2 cellular contexts compared by ENCODE assay signal in the genomic region with DNA sequence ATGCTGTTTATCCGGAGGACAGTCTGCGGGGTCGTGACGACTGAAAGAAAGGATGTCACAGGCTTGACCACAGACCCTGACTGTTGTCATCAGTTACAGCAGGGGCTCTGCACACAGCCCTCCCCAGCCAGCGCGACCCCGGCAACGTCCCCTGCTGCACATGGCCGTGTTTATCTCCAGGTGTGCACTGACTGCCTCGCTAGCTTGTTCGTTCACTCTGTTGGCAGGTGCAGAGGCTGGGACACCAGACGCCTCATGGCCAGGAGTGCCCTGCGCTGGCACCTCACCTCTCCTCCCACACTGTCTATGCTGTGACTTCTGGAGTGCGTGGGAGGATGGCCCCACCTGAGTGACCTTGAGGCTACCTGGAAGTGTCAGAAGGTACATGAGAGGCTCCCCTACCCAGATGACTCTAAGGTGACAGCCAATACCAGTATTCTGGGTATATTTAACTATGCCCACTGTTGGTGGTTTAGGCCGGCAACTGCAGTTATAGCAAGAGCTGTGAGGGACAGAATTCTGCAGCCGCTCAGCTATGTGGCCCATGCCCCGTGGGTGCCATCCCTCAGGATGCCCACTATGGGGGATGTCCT.
TF ChIP-seq lines count a peak whose summit lies in the region.

No MANE protein-coding gene starts in this region.

TF ChIP-seq in SK-N-SH, 30 proteins besides CTCF, POLR2A, EP300 and RAD21:
- 0 out of 2 replicates have a peak, but pooled peaks have one; percentile 0 for TF ChIP-seq ELF1 (IDR thresholded peaks at IDR 0.05)
- TF ChIP-seq TEAD4 (IDR thresholded peaks at IDR 0.05; ENCODE audit: borderline replicate concordance, insufficient read depth), result no peak
TF ChIP-seq in SK-N-SH: peak in this region for 1.

TF ChIP-seq in SK-N-SH treated with all-trans-retinoic acid at 6 μM for 48 hours, 23 proteins besides CTCF, POLR2A, EP300 and RAD21:
- TF ChIP-seq ZNF565 (CRISPR knock-in tag; conservative IDR thresholded peaks at IDR 0.05; ENCODE audit: low read depth) (no peak), ARNTL (CRISPR knock-in tag; IDR thresholded peaks at IDR 0.05; ENCODE audit: borderline replicate concordance, low read depth) (no peak), SNAI2 (CRISPR knock-in tag; IDR thresholded peaks at IDR 0.05) (no peak), ZC3H10 (CRISPR knock-in tag; IDR thresholded peaks at IDR 0.05) (no peak), RARB (CRISPR knock-in tag; IDR thresholded peaks at IDR 0.05) (no peak), CSDC2 (CRISPR knock-in tag; IDR thresholded peaks at IDR 0.05) (no peak), ESRRG (CRISPR knock-in tag; IDR thresholded peaks at IDR 0.05) (no peak), ZFP3 (CRISPR knock-in tag; IDR thresholded peaks at IDR 0.05) (no peak), ISL1 (CRISPR knock-in tag; IDR thresholded peaks at IDR 0.05) (no peak)
- TF ChIP-seq, protein P1, sequence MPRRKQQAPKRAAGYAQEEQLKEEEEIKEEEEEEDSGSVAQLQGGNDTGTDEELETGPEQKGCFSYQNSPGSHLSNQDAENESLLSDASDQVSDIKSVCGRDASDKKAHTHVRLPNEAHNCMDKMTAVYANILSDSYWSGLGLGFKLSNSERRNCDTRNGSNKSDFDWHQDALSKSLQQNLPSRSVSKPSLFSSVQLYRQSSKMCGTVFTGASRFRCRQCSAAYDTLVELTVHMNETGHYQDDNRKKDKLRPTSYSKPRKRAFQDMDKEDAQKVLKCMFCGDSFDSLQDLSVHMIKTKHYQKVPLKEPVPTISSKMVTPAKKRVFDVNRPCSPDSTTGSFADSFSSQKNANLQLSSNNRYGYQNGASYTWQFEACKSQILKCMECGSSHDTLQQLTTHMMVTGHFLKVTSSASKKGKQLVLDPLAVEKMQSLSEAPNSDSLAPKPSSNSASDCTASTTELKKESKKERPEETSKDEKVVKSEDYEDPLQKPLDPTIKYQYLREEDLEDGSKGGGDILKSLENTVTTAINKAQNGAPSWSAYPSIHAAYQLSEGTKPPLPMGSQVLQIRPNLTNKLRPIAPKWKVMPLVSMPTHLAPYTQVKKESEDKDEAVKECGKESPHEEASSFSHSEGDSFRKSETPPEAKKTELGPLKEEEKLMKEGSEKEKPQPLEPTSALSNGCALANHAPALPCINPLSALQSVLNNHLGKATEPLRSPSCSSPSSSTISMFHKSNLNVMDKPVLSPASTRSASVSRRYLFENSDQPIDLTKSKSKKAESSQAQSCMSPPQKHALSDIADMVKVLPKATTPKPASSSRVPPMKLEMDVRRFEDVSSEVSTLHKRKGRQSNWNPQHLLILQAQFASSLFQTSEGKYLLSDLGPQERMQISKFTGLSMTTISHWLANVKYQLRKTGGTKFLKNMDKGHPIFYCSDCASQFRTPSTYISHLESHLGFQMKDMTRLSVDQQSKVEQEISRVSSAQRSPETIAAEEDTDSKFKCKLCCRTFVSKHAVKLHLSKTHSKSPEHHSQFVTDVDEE (CRISPR knock-in tag; IDR thresholded peaks at IDR 0.05), result no peak
- TF ChIP-seq, protein P2, sequence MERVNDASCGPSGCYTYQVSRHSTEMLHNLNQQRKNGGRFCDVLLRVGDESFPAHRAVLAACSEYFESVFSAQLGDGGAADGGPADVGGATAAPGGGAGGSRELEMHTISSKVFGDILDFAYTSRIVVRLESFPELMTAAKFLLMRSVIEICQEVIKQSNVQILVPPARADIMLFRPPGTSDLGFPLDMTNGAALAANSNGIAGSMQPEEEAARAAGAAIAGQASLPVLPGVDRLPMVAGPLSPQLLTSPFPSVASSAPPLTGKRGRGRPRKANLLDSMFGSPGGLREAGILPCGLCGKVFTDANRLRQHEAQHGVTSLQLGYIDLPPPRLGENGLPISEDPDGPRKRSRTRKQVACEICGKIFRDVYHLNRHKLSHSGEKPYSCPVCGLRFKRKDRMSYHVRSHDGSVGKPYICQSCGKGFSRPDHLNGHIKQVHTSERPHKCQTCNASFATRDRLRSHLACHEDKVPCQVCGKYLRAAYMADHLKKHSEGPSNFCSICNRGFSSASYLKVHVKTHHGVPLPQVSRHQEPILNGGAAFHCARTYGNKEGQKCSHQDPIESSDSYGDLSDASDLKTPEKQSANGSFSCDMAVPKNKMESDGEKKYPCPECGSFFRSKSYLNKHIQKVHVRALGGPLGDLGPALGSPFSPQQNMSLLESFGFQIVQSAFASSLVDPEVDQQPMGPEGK (CRISPR knock-in tag; IDR thresholded peaks at IDR 0.05; ENCODE audit: borderline replicate concordance), result no peak
